ENCODE assay signal across 14 cellular contexts in genomic region chr1:86356247-86356646, GRCh38. TPM values are rescaled to one million over a fixed set of nuclear protein-coding genes. Genes with fewer than 3 reads are reported as not detected.
DNase-seq lines count a peak whose midpoint lies in the region; FAIRE-seq and TF ChIP-seq lines count a peak whose summit lies in the region.
"Had no signal": no experiment of that assay in that cellular context is flagged by ENCODE, and none has a peak within 500 bp of the region (broad histone marks: within the 10 kb centered on the region; RNA-seq: fewer than 3 reads in every experiment).

No MANE protein-coding gene starts in this region.

- no peak overlapping the region for H3K9ac ChIP-seq in OCI-LY3 (ENCODE audit: low read length)

- H3K27me3 ChIP-seq in DOHH2 (ENCODE audit: control insufficient read depth, low read length): no peaks in the 10 kb centered on the region
- no peaks in the 10 kb centered on the region for H3K27me3 ChIP-seq in OCI-LY3 (ENCODE audit: low read depth, low read length)
- H3K27me3 ChIP-seq: transverse colon had no signal

- H3K79me2 ChIP-seq in DOHH2 (ENCODE audit: control insufficient read depth, low read length): no peaks in the 10 kb centered on the region
- H3K79me2 ChIP-seq in OCI-LY3 (ENCODE audit: low read length): no peaks in the 10 kb centered on the region

- H3K4me1 Mint-ChIP-seq in activated CD4-positive, alpha-beta T cell treated with anti-CD3 and anti-CD28 coated beads, Interleukin-2, amount 10 ng/mL, durations not matched to agents 24 days and 14 days: no peaks in the 10 kb centered on the region
- H3K4me1 Mint-ChIP-seq: CD4-positive, alpha-beta memory T cell had no signal

- intact Hi-C loops in activated CD4-positive, alpha-beta T cell treated with anti-CD3 and anti-CD28 coated beads, Interleukin-2, amount 10 ng/mL, durations not matched to agents 24 days and 14 days (cut with micrococcal nuclease): no loop called here

- no peaks in the 10 kb centered on the region for H3K4me1 ChIP-seq in DOHH2 (ENCODE audit: control insufficient read depth, low read length)
- no peaks in the 10 kb centered on the region for H3K4me1 ChIP-seq in OCI-LY3 (ENCODE audit: low read length)
- H3K4me1 ChIP-seq: transverse colon had no signal

- no peak overlapping the region for H3K27ac Mint-ChIP-seq in activated CD4-positive, alpha-beta T cell treated with anti-CD3 and anti-CD28 coated beads, Interleukin-2, amount 10 ng/mL, durations not matched to agents 24 days and 14 days
- H3K27ac Mint-ChIP-seq: activated naive CD8-positive, alpha-beta T cell had no signal

- peak; percentile 31 for TF ChIP-seq CTCF in DOHH2 (IDR thresholded peaks at IDR 0.05; ENCODE audit: low read depth, low read length, poor library complexity, severe bottlenecking)
- peak; percentile 37 for TF ChIP-seq CTCF in OCI-LY3 (IDR thresholded peaks at IDR 0.05; ENCODE audit: low read depth, low read length)
- no peak for TF ChIP-seq CTCF in fibroblast of pulmonary artery (IDR thresholded peaks at IDR 0.05; ENCODE audit: low read length, missing control alignments)
- no peak for TF ChIP-seq CTCF in GM13976 (IDR thresholded peaks at IDR 0.05; ENCODE audit: borderline replicate concordance, control extremely low read depth, extremely low read depth, insufficient read depth, missing control alignments)

- H3K27ac ChIP-seq in DOHH2 (ENCODE audit: low read depth, low read length) (no peak overlapping the region), OCI-LY3 (ENCODE audit: low read length) (no peak overlapping the region)
- H3K27ac ChIP-seq: transverse colon had no signal

- H2AFZ ChIP-seq in OCI-LY3 (ENCODE audit: low read depth, low read length): no peak overlapping the region

- H3K36me3 ChIP-seq in DOHH2 (ENCODE audit: control insufficient read depth, low read length) (no peaks in the 10 kb centered on the region), OCI-LY3 (replicated peaks; ENCODE audit: low read depth, low read length) (no peaks in the 10 kb centered on the region)

- in situ Hi-C loops in GM13976 (cut with MboI; ENCODE audit: low sequenced_read_pairs, unreplicated experiment): no loop called here

- H3K4me2 ChIP-seq in DOHH2 (ENCODE audit: low read length) (no peak overlapping the region), OCI-LY3 (ENCODE audit: low read length) (no peak overlapping the region)

- no peak overlapping the region for H3K4me3 Mint-ChIP-seq in activated CD4-positive, alpha-beta T cell treated with anti-CD3 and anti-CD28 coated beads, Interleukin-2, amount 10 ng/mL, durations not matched to agents 24 days and 14 days
- H3K4me3 Mint-ChIP-seq: activated naive CD8-positive, alpha-beta T cell; CD4-positive, alpha-beta memory T cell had no signal

- H3K4me3 ChIP-seq in DOHH2 (ENCODE audit: low read length) (no peak overlapping the region), OCI-LY3 (ENCODE audit: low read length) (no peak overlapping the region), fibroblast of pulmonary artery (replicated peaks; ENCODE audit: low read depth, low read length) (no peak overlapping the region)
- H3K4me3 ChIP-seq: mucosa of descending colon, transverse colon had no signal

- H3K36me3 Mint-ChIP-seq in activated CD4-positive, alpha-beta T cell treated with anti-CD3 and anti-CD28 coated beads, Interleukin-2, amount 10 ng/mL, durations not matched to agents 24 days and 14 days (ENCODE audit: low read depth): peaks cover 35% of the 10 kb centered on the region

- no peaks in the 10 kb centered on the region for H3K9me3 Mint-ChIP-seq in activated CD4-positive, alpha-beta T cell treated with anti-CD3 and anti-CD28 coated beads, Interleukin-2, amount 10 ng/mL, durations not matched to agents 24 days and 14 days

- DNase-seq in A172 (ENCODE audit: low spot score) (peak; percentile 1), fibroblast of pulmonary artery (ENCODE audit: low read depth) (peak; percentile 31), NCI-H510A (lab: John Stamatoyannopoulos, UW) (no peak), GM13976 (ENCODE audit: low spot score) (no peak), GM19239 (ENCODE audit: insufficient read length, low spot score) (no peak)
- no peak for DNase-seq in activated CD4-positive, alpha-beta T cell treated with anti-CD3 and anti-CD28 coated beads, Interleukin-2, amount 10 ng/mL, durations not matched to agents 24 days and 14 days
- DNase-seq: activated CD8-positive, alpha-beta memory T cell treated with anti-CD3 and anti-CD28 coated beads for 24 hours; CD4-positive, alpha-beta memory T cell; mucosa of descending colon; T-helper 2 cell; transverse colon had no signal

- H4K20me1 ChIP-seq in DOHH2 (ENCODE audit: control insufficient read depth, insufficient read depth, low read depth, low read length) (no peaks in the 10 kb centered on the region), OCI-LY3 (ENCODE audit: insufficient read depth, low read length) (no peaks in the 10 kb centered on the region)

- H3F3A ChIP-seq in DOHH2 (ENCODE audit: control insufficient read depth, insufficient read depth): no peaks in the 10 kb centered on the region

- H3K9me2 ChIP-seq in DOHH2 (replicated peaks; ENCODE audit: control insufficient read depth, low read length): no peaks in the 10 kb centered on the region

- FAIRE-seq in GM19239 (lab: Jason Lieb, UNC): no peak

- H3K9me3 ChIP-seq in DOHH2 (ENCODE audit: control insufficient read depth, insufficient read depth, low read length) (no peaks in the 10 kb centered on the region), OCI-LY3 (ENCODE audit: insufficient read depth, low read length) (no peaks in the 10 kb centered on the region)
- H3K9me3 ChIP-seq: mucosa of descending colon, transverse colon had no signal

- H3K27me3 Mint-ChIP-seq in activated CD4-positive, alpha-beta T cell treated with anti-CD3 and anti-CD28 coated beads, Interleukin-2, amount 10 ng/mL, durations not matched to agents 24 days and 14 days: no peaks in the 10 kb centered on the region
- H3K27me3 Mint-ChIP-seq: activated naive CD8-positive, alpha-beta T cell; CD4-positive, alpha-beta memory T cell had no signal

RNA-seq across cellular contexts. Expression of gene ODF2L, which starts 39.9 kb away (rescaled TPM):
- 17.1 and 19.6 TPM in 2 replicates for total RNA-seq in A172 (2014; rRNA removed; shearing (Covaris generic))
- 16.0 and 23.3 TPM in 2 replicates for total RNA-seq in activated CD4-positive, alpha-beta T cell treated with anti-CD3 and anti-CD28 coated beads, Interleukin-2, amount 10 ng/mL, durations not matched to agents 24 days and 14 days

Comparison
In these comparisons a context has a peak if more than half of its experiments do, and no peak if none do; other contexts are left out.
1. DNase-seq: peak in A172 (single experiment) and fibroblast of pulmonary artery (single experiment); none in NCI-H510A (single experiment), GM13976 (single experiment), GM19239 (single experiment) and activated CD4-positive, alpha-beta T cell treated with anti-CD3 and anti-CD28 coated beads, Interleukin-2, amount 10 ng/mL, durations not matched to agents 24 days and 14 days (single experiment).
2. CTCF ChIP-seq: peak in DOHH2 (single experiment) and OCI-LY3 (single experiment); none in fibroblast of pulmonary artery (single experiment) and GM13976 (single experiment).